Comparison of ENCODE assay signal across 39 cellular contexts in the genomic region with DNA sequence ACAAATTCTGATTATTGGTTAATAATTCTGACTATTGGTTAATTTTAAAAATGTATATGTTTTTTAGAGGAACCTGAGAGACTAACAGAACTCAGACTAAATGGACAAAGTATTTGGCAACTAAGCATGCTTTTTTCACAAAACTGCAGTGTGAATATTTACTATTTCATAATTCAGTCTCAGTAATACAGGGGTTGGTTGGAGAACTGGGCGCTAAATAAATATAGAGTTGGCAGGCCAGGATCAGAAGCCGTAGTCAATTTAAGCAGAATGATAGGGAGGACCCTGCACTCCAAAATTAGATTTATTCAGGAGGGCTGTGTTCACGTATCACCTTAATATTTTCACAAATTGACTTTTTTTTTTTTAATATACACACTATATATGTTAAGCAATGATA.
"Had no signal": no experiment of that assay in that cellular context is flagged by ENCODE, and none has a peak within 500 bp of the region (broad histone marks: within the 10 kb centered on the region; RNA-seq: fewer than 3 reads in every experiment).

No MANE protein-coding gene starts in this region.

- H3K9me3 ChIP-seq: adrenal gland, ascending aorta had no signal

- H3K36me3 ChIP-seq: adrenal gland, ascending aorta, cardiac muscle cell had no signal

- H3K4me3 Mint-ChIP-seq: activated B cell treated with CpG ODN at 0.5 μM for 24 hours; activated CD4-positive, alpha-beta memory T cell treated with anti-CD3 and anti-CD28 coated beads for 36 hours; activated CD4-positive, alpha-beta T cell treated with anti-CD3 and anti-CD28 coated beads, Interleukin-2, amount 10 ng/mL, durations not matched to agents 24 days and 14 days; activated CD8-positive, alpha-beta T cell treated with anti-CD3 and anti-CD28 coated beads for 36 hours; activated naive CD4-positive, alpha-beta T cell treated with anti-CD3 and anti-CD28 coated beads for 36 hours; activated naive CD8-positive, alpha-beta T cell treated with anti-CD3 and anti-CD28 coated beads for 36 hours; activated T-cell treated with anti-CD3 and anti-CD28 coated beads, Interleukin-2, amount 50 U/mL, for 4 hours; activated T-cell treated with anti-CD3 and anti-CD28 coated beads, Interleukin-2, amount 50 U/mL, for 72 hours; activated T-helper 1 cell treated with anti-CD3 and anti-CD28 coated beads, Interleukin-12 subunit alpha, Interleukin-12 subunit beta, Interleukin-2, Interleukin-4 antibody, amounts not matched to agents 30 ng/mL and 10 ng/mL and 1 ng/mL, durations not matched to agents 14 hours and 24 hours and 36 hours; activated T-helper 17 cell treated with anti-CD3 and anti-CD28 coated beads, Interleukin-2, amount 50 U/mL, for 72 hours; brain; central memory CD8-positive, alpha-beta T cell; T-helper 1 cell treated with Interleukin-12 subunit alpha and Interleukin-12 subunit beta and Interleukin-4 antibody, amounts not matched to agents 30 μg/mL and 1 μg/mL, for 36 hours; T-helper 2 cell treated with Interferon-gamma antibody and Interleukin-4, amounts not matched to agents 5 μg/mL and 100 μg/mL, for 36 hours had no signal

- DNase-seq: activated B cell treated with CpG ODN at 0.5 μM for 24 hours; activated CD4-positive, alpha-beta memory T cell treated with anti-CD3 and anti-CD28 coated beads for 36 hours; activated CD4-positive, alpha-beta T cell treated with anti-CD3 and anti-CD28 coated beads for 4 hours; activated CD4-positive, alpha-beta T cell treated with anti-CD3 and anti-CD28 coated beads, Interleukin-2, amount 10 ng/mL, durations not matched to agents 24 days and 14 days; activated CD4-positive, alpha-beta T cell treated with anti-CD3 and anti-CD28 coated beads, Interleukin-2, amount 50 U/mL, for 1 hour; activated CD4-positive, alpha-beta T cell treated with anti-CD3 and anti-CD28 coated beads, Interleukin-2, amount 50 U/mL, for 4 hours; activated CD4-positive, CD25-positive, alpha-beta regulatory T cell treated with anti-CD3 and anti-CD28 coated beads, Interleukin-2, amount 50 U/mL, for 72 hours; activated CD8-positive, alpha-beta memory T cell treated with anti-CD3 and anti-CD28 coated beads, Interleukin-2, amount 50 U/mL, for 4 hours; activated CD8-positive, alpha-beta T cell treated with anti-CD3 and anti-CD28 coated beads for 36 hours; activated effector memory CD4-positive, alpha-beta T cell treated with anti-CD3 and anti-CD28 coated beads, Interleukin-2, amount 50 U/mL, for 16 hours; activated gamma-delta T cell treated with Interleukin-2 at 50 U/mL for 16 hours; activated naive CD4-positive, alpha-beta T cell; activated naive CD4-positive, alpha-beta T cell treated with anti-CD3 and anti-CD28 coated beads for 36 hours; activated naive CD4-positive, alpha-beta T cell treated with anti-CD3 and anti-CD28 coated beads, Interleukin-2, amount 50 U/mL, for 16 hours; activated naive CD8-positive, alpha-beta T cell treated with anti-CD3 and anti-CD28 coated beads for 36 hours; activated T-cell treated with anti-CD3 and anti-CD28 coated beads for 4 hours; activated T-cell treated with anti-CD3 and anti-CD28 coated beads, Interleukin-2, amount 50 U/mL, for 1 hour; activated T-cell treated with anti-CD3 and anti-CD28 coated beads, Interleukin-2, amount 50 U/mL, for 4 hours; activated T-cell treated with anti-CD3 and anti-CD28 coated beads, Interleukin-2, amount 50 U/mL, for 72 hours; adrenal gland; amygdala; anterior cingulate cortex; caudate nucleus; cerebellar nuclear complex; T-helper 1 cell; T-helper 2 cell; T-helper 9 cell had no signal

- H3K4me3 ChIP-seq: adrenal gland, ascending aorta, cardiac muscle cell had no signal

- FAIRE-seq: bronchial epithelial cell, TTC549 had no signal

- H3K27ac Mint-ChIP-seq: activated B cell treated with CpG ODN at 0.5 μM for 24 hours; activated CD4-positive, alpha-beta memory T cell treated with anti-CD3 and anti-CD28 coated beads for 36 hours; activated CD4-positive, alpha-beta T cell treated with anti-CD3 and anti-CD28 coated beads, Interleukin-2, amount 10 ng/mL, durations not matched to agents 24 days and 14 days; activated CD8-positive, alpha-beta T cell treated with anti-CD3 and anti-CD28 coated beads for 36 hours; activated naive CD4-positive, alpha-beta T cell treated with anti-CD3 and anti-CD28 coated beads for 36 hours; activated naive CD4-positive, alpha-beta T cell treated with anti-CD3 and anti-CD28 coated beads, Interleukin-2, amount 50 U/mL, for 72 hours; activated naive CD8-positive, alpha-beta T cell treated with anti-CD3 and anti-CD28 coated beads for 36 hours; activated T-cell treated with anti-CD3 and anti-CD28 coated beads, Interleukin-2, amount 50 U/mL, for 72 hours; activated T-helper 1 cell treated with anti-CD3 and anti-CD28 coated beads, Interleukin-12 subunit alpha, Interleukin-12 subunit beta, Interleukin-2, Interleukin-4 antibody, amounts not matched to agents 30 ng/mL and 10 ng/mL and 1 ng/mL, durations not matched to agents 14 hours and 24 hours and 36 hours; activated T-helper 17 cell treated with anti-CD3 and anti-CD28 coated beads, Interleukin-2, amount 50 U/mL, for 72 hours; brain; T-helper 1 cell treated with Interleukin-12 subunit alpha and Interleukin-12 subunit beta and Interleukin-4 antibody, amounts not matched to agents 30 μg/mL and 1 μg/mL, for 36 hours; T-helper 2 cell treated with Interferon-gamma antibody and Interleukin-4, amounts not matched to agents 5 μg/mL and 100 μg/mL, for 36 hours had no signal

- H3K9me3 Mint-ChIP-seq: activated T-helper 1 cell treated with anti-CD3 and anti-CD28 coated beads, Interleukin-12 subunit alpha, Interleukin-12 subunit beta, Interleukin-2, Interleukin-4 antibody, amounts not matched to agents 30 ng/mL and 10 ng/mL and 1 ng/mL, durations not matched to agents 14 hours and 24 hours and 36 hours; T-helper 1 cell treated with Interleukin-12 subunit alpha and Interleukin-12 subunit beta and Interleukin-4 antibody, amounts not matched to agents 30 μg/mL and 1 μg/mL, for 36 hours; T-helper 2 cell treated with Interferon-gamma antibody and Interleukin-4, amounts not matched to agents 5 μg/mL and 100 μg/mL, for 36 hours had no signal

- H3K27me3 ChIP-seq: adrenal gland, ascending aorta, cardiac muscle cell had no signal

- ATAC-seq: activated CD8-positive, alpha-beta T cell treated with anti-CD3 and anti-CD28 coated beads for 36 hours; activated naive CD4-positive, alpha-beta T cell treated with anti-CD3 and anti-CD28 coated beads, Interleukin-2, amount 50 U/mL, for 72 hours; activated T-cell treated with anti-CD3 and anti-CD28 coated beads, Interleukin-2, amount 50 U/mL, for 4 hours; activated T-cell treated with anti-CD3 and anti-CD28 coated beads, Interleukin-2, amount 50 U/mL, for 72 hours; activated T-helper 17 cell treated with anti-CD3 and anti-CD28 coated beads, Interleukin-2, amount 50 U/mL, for 72 hours had no signal

- H3K27ac ChIP-seq: adrenal gland, ascending aorta, cardiac muscle cell, VCaP had no signal
